23 cellular contexts compared by ENCODE assay signal in the genomic region with DNA sequence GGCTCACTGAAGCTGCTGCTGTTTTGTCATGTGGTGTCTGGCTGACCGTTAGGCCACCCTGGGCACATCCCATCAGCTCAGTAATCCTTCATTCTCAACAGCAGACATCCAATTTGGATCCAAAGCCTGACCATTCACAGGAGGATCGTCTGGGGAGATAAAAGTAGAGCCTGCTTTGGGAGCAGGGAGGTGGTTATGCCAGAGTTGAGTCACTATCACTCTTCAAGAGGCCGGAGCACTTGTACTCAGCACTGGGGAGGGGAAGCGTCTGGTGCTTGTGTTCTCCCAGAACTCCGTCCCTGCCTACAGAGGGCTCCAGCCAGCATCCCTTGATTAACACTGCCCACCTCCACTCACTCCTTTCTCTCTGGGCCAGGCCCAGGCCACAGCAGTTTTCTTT.
DNase-seq lines count a peak whose midpoint lies in the region; ATAC-seq and TF ChIP-seq lines count a peak whose summit lies in the region.
"Had no signal": no experiment of that assay in that cellular context is flagged by ENCODE, and none has a peak within 500 bp of the region (broad histone marks: within the 10 kb centered on the region; RNA-seq: fewer than 3 reads in every experiment).

No MANE protein-coding gene starts in this region.

- H3K56ac ChIP-seq in H9 (ENCODE audit: insufficient read length, low read depth, low read length): no peak overlapping the region

- peaks cover 8% of the 10 kb centered on the region for H3K27me3 Mint-ChIP-seq in H9 (ENCODE audit: low read depth)

- H3K4me3 Mint-ChIP-seq in H9: no peak overlapping the region
- H3K4me3 Mint-ChIP-seq: IgD-negative memory B cell had no signal

- DNase-seq in heart left ventricle (peak in 1 of 5 donors; percentile 28), right atrium auricular region (ENCODE audit: low spot score) (no peak), H9 (no peak), iPS-NIHi7 (ENCODE audit: extremely low spot score) (peak; percentile 52), osteoblast (ENCODE audit: insufficient read length, low spot score, missing footprints) (peak; percentile 74), adrenal gland (no peak)
- DNase-seq: DMS153, GOT3, NCI-H1048, NCI-H1417, NCI-H1694, NCI-H2029 treated with DMSO at 0.1 percent for 48 hours, NCI-H446 treated with DMSO at 0.1 percent for 48 hours, NCI-H82, RPMI8226, SIG-M5 had no signal

- TF ChIP-seq CTCF in heart left ventricle (IDR thresholded peaks at IDR 0.05) (no peak), right atrium auricular region (IDR thresholded peaks at IDR 0.05) (no peak), H9 (conservative IDR thresholded peaks at IDR 0.05) (peak; percentile 22; the same call in 1 of the 3 replicates), osteoblast (IDR thresholded peaks at IDR 0.05; ENCODE audit: extremely low read depth, low read depth, low read length) (no peak), adrenal gland (IDR thresholded peaks at IDR 0.05) (no peak)

- H3K18ac ChIP-seq in H9 (ENCODE audit: insufficient read length, low read depth, low read length): no peak overlapping the region

- H4K8ac ChIP-seq in H9 (replicated peaks; ENCODE audit: insufficient read length, low read depth, low read length): no peak overlapping the region

- no peak overlapping the region for H3K4ac ChIP-seq in H9 (ENCODE audit: low read depth, low read length)

- H3K14ac ChIP-seq in H9 (ENCODE audit: insufficient read depth, low read length): no peak overlapping the region; the same call in 1 of the 2 replicates

- no peaks in the 10 kb centered on the region for H3K79me1 ChIP-seq in H9 (ENCODE audit: insufficient read depth, low read depth, low read length, poor library complexity, severe bottlenecking)

- TF ChIP-seq POLR2A in heart left ventricle (IDR thresholded peaks at IDR 0.05) (no peak), adrenal gland (IDR thresholded peaks at IDR 0.05) (no peak)

- no peaks in the 10 kb centered on the region for H3K23me2 ChIP-seq in H9 (ENCODE audit: insufficient read length, low read depth, low read length, poor library complexity, severe bottlenecking)

- no peak overlapping the region for H3T11ph ChIP-seq in H9 (ENCODE audit: low read length)

- H3K79me2 ChIP-seq in H9 (ENCODE audit: insufficient read depth, low read length) (no peaks in the 10 kb centered on the region), osteoblast (ENCODE audit: insufficient read depth, low read length) (no peaks in the 10 kb centered on the region)

- H3K27ac ChIP-seq in heart left ventricle: no peak overlapping the region
- peak overlapping the region in 1 of 2 donors; percentile 13 for H3K27ac ChIP-seq in right atrium auricular region
- no peak overlapping the region for H3K27ac ChIP-seq in H9 (ENCODE audit: insufficient read length, low read depth, low read length)
- no peak overlapping the region for H3K27ac ChIP-seq in osteoblast (ENCODE audit: low read depth, low read length)
- no peak overlapping the region for H3K27ac ChIP-seq in adrenal gland
- H3K27ac ChIP-seq: HL-60, KMS-11, SK-N-MC had no signal

- peaks cover 0 to 8% (median 0%) of the 10 kb centered on the region in 12 donors for H3K4me1 ChIP-seq in heart left ventricle
- no peaks in the 10 kb centered on the region for H3K4me1 ChIP-seq in right atrium auricular region
- H3K4me1 ChIP-seq in H9 (ENCODE audit: insufficient read depth, low read length): peaks cover 2% of the 10 kb centered on the region; the same call in 1 of the 2 replicates
- H3K4me1 ChIP-seq in osteoblast (ENCODE audit: insufficient read depth, low read length): no peaks in the 10 kb centered on the region
- no peaks in the 10 kb centered on the region for H3K4me1 ChIP-seq in adrenal gland (replicated peaks in 1 of 2)

- H3K27me3 ChIP-seq in heart left ventricle (peaks cover 0 to 23% (median 7%) of the 10 kb centered on the region in 9 donors), right atrium auricular region (no peaks in the 10 kb centered on the region), H9 (ENCODE audit: insufficient read depth, low read length) (no peaks in the 10 kb centered on the region), osteoblast (ENCODE audit: insufficient read depth, low read length) (no peaks in the 10 kb centered on the region), adrenal gland (no peaks in the 10 kb centered on the region)

- H3K9me3 ChIP-seq in heart left ventricle (no peaks in the 10 kb centered on the region), right atrium auricular region (no peaks in the 10 kb centered on the region), H9 (ENCODE audit: control insufficient read depth, low read depth, low read length) (no peaks in the 10 kb centered on the region), osteoblast (ENCODE audit: low read depth, low read length) (no peaks in the 10 kb centered on the region), adrenal gland (replicated peaks in 1 of 3) (no peaks in the 10 kb centered on the region)

- ATAC-seq in heart left ventricle (peak in 3 of 4 donors; percentile 45 to 82 (median 72)), HG03139 (IDR thresholded peaks at IDR 0.05; ENCODE audit: unreplicated experiment) (no peak), GM18858 (IDR thresholded peaks at IDR 0.05; ENCODE audit: unreplicated experiment) (no peak)
- ATAC-seq: HCT116 had no signal

- H4K20me1 ChIP-seq in H9 (ENCODE audit: control insufficient read depth, insufficient read depth, insufficient read length) (no peaks in the 10 kb centered on the region), osteoblast (ENCODE audit: insufficient read depth, low read length) (no peaks in the 10 kb centered on the region)

- no peak overlapping the region for H3K23ac ChIP-seq in H9 (ENCODE audit: insufficient read length, low read depth, low read length)

- no peak overlapping the region for H2AFZ ChIP-seq in H9 (ENCODE audit: low read length)
- no peak overlapping the region for H2AFZ ChIP-seq in osteoblast (ENCODE audit: low read length)

- no peak overlapping the region for H2BK12ac ChIP-seq in H9 (ENCODE audit: insufficient read length, low read depth, low read length)

- H3K4me3 ChIP-seq in heart left ventricle: no peak overlapping the region
- no peak overlapping the region for H3K4me3 ChIP-seq in right atrium auricular region
- no peak overlapping the region for H3K4me3 ChIP-seq in osteoblast (ENCODE audit: insufficient read depth, low read length)
- H3K4me3 ChIP-seq in adrenal gland: no peak overlapping the region
- H3K4me3 ChIP-seq: SK-N-MC had no signal

- intact Hi-C loops in heart left ventricle (cut with DNase I): no loop called here
- intact Hi-C loops in adrenal gland (cut with DNase I): no loop called here

- H2BK5ac ChIP-seq in H9 (ENCODE audit: insufficient read length, low read length): no peak overlapping the region

- no peak overlapping the region for H2BK120ac ChIP-seq in H9 (ENCODE audit: low read depth, low read length, poor library complexity, severe bottlenecking)

- 18 to 27% (median 24%) methylated on average over 5 of the region's 5 CpGs for WGBS in heart left ventricle, 4 donors
- no CpG with 5 or more reads among the region's 5 CpGs for WGBS in H9 (ENCODE audit: extremely low coverage, insufficient read length, low lambda C conversion rate)
- WGBS in adrenal gland, 4 donors: 42 to 62% (median 45%) methylated on average over 5 of the region's 5 CpGs

- no peak overlapping the region for H2BK15ac ChIP-seq in H9 (ENCODE audit: low read depth, low read length)

- H3K27ac Mint-ChIP-seq in H9: no peak overlapping the region
- H3K27ac Mint-ChIP-seq: IgD-negative memory B cell had no signal

- H3K36me3 ChIP-seq in heart left ventricle (no peaks in the 10 kb centered on the region), right atrium auricular region (no peaks in the 10 kb centered on the region), osteoblast (ENCODE audit: insufficient read depth, low read length) (no peaks in the 10 kb centered on the region), adrenal gland (replicated peaks in 1 of 2) (no peaks in the 10 kb centered on the region)

- H3K4me2 ChIP-seq in H9 (ENCODE audit: insufficient read depth, insufficient read length, low read length): no peak overlapping the region
- H3K4me2 ChIP-seq in osteoblast (ENCODE audit: insufficient read depth, low read length): no peak overlapping the region
- H3K4me2 ChIP-seq: KMS-11 had no signal

- no peaks in the 10 kb centered on the region for H3K9me3 Mint-ChIP-seq in H9

- H3K4me1 Mint-ChIP-seq in H9: peaks cover 18 to 24% of the 10 kb centered on the region in 2 experiments
- H3K4me1 Mint-ChIP-seq: IgD-negative memory B cell had no signal

- H3K9ac ChIP-seq in H9 (ENCODE audit: extremely low read depth, insufficient read length, low read length): no peak overlapping the region
- H3K9ac ChIP-seq: KMS-11 had no signal

- H3K36me3 Mint-ChIP-seq in H9 (ENCODE audit: insufficient read depth in 1 of 3, low read depth in 3 of 3): no peaks in the 10 kb centered on the region
- H3K36me3 Mint-ChIP-seq: IgD-negative memory B cell had no signal

- no peak overlapping the region for H2BK20ac ChIP-seq in H9 (ENCODE audit: low read depth, low read length, poor library complexity, severe bottlenecking)

- no peak overlapping the region for H2AK5ac ChIP-seq in H9 (ENCODE audit: insufficient read length, low read length)

- H4K5ac ChIP-seq in H9 (ENCODE audit: insufficient read length, low read depth, low read length): no peak overlapping the region

- no peak overlapping the region for H4K91ac ChIP-seq in H9 (ENCODE audit: insufficient read length, low read depth, low read length)

Comparison
In these comparisons a context has a peak if more than half of its experiments do, and no peak if none do; other contexts are left out.
1. ATAC-seq: peak in heart left ventricle (3 of 4); none in HG03139 (single experiment) and GM18858 (single experiment).
2. DNase-seq: peak in iPS-NIHi7 (single experiment) and osteoblast (single experiment); none in right atrium auricular region (single experiment), H9 (single experiment) and adrenal gland (0 of 7).